Comparison of ENCODE assay signal across 27 cellular contexts in the genomic region with DNA sequence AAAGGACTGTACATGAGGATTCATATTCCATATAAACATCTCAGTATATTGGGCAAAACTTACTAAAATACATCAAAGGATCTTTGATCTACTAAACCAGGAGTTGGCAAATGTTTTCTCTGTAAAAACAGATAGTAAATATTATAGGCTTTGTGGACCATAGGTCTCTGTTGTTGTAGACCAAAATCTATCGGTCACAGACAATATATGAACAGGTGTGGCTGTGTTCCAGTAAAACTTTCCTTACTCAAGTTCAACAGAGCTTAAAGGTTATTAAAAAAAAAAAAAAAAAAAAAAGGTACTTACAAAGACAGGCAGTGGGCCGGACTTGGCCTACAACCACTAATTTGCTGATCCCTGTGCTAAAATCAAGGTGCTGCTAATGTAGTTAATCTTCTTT.
"Had no signal": no experiment of that assay in that cellular context is flagged by ENCODE, and none has a peak within 500 bp of the region (broad histone marks: within the 10 kb centered on the region; RNA-seq: fewer than 3 reads in every experiment).

No MANE protein-coding gene starts in this region.

- H3K27me3 ChIP-seq: ascending aorta, breast epithelium, esophagus muscularis mucosa, foreskin keratinocyte, gastrocnemius medialis had no signal

- H3K27ac ChIP-seq: ascending aorta, breast epithelium, esophagus muscularis mucosa, foreskin keratinocyte, gastrocnemius medialis had no signal

- H3K4me3 ChIP-seq: ascending aorta, breast epithelium, esophagus muscularis mucosa, gastrocnemius medialis had no signal

- ATAC-seq: activated CD4-positive, alpha-beta T cell treated with anti-CD3 and anti-CD28 coated beads for 36 hours; activated CD8-positive, alpha-beta memory T cell treated with anti-CD3 and anti-CD28 coated beads, Interleukin-2, amount 10 ng/mL, durations not matched to agents 7 days and 5 days; activated CD8-positive, alpha-beta T cell treated with anti-CD3 and anti-CD28 coated beads, Interleukin-2, amount 10 ng/mL, durations not matched to agents 7 days and 5 days; activated naive CD4-positive, alpha-beta T cell treated with anti-CD3 and anti-CD28 coated beads, Interleukin-2, amount 50 U/mL, for 72 hours; activated T-cell treated with anti-CD3 and anti-CD28 coated beads, Interleukin-2, amount 50 U/mL, for 72 hours; effector memory CD8-positive, alpha-beta T cell; foreskin keratinocyte; gastrocnemius medialis had no signal

- H3K4me1 ChIP-seq: ascending aorta, breast epithelium, foreskin keratinocyte, gastrocnemius medialis had no signal

- H3K9me3 ChIP-seq: ascending aorta, breast epithelium, esophagus muscularis mucosa, gastrocnemius medialis had no signal

- H3K36me3 ChIP-seq: ascending aorta, breast epithelium, esophagus muscularis mucosa, gastrocnemius medialis had no signal

- DNase-seq: activated CD4-positive, alpha-beta memory T cell treated with anti-CD3 and anti-CD28 coated beads for 36 hours; activated CD4-positive, alpha-beta T cell treated with anti-CD3 and anti-CD28 coated beads for 36 hours; activated CD4-positive, alpha-beta T cell treated with anti-CD3 and anti-CD28 coated beads, Interleukin-2, amount 10 ng/mL, durations not matched to agents 24 days and 14 days; activated CD4-positive, CD25-positive, alpha-beta regulatory T cell; activated CD4-positive, CD25-positive, alpha-beta regulatory T cell treated with anti-CD3 and anti-CD28 coated beads, Interleukin-2, amount 50 U/mL, for 72 hours; activated CD8-positive, alpha-beta memory T cell treated with anti-CD3 and anti-CD28 coated beads, Interleukin-2, amount 10 ng/mL, durations not matched to agents 7 days and 5 days; activated CD8-positive, alpha-beta memory T cell treated with anti-CD3 and anti-CD28 coated beads, Interleukin-2, amount 50 U/mL, for 4 hours; activated CD8-positive, alpha-beta T cell treated with anti-CD3 and anti-CD28 coated beads, Interleukin-2, amount 10 ng/mL, durations not matched to agents 7 days and 5 days; activated gamma-delta T cell; activated naive CD4-positive, alpha-beta T cell; activated naive CD4-positive, alpha-beta T cell treated with anti-CD3 and anti-CD28 coated beads, Interleukin-2, amount 10 ng/mL, durations not matched to agents 7 days and 5 days; activated naive CD8-positive, alpha-beta T cell treated with anti-CD3 and anti-CD28 coated beads, Interleukin-2, amount 10 ng/mL, durations not matched to agents 7 days and 5 days; activated T-cell treated with anti-CD3 and anti-CD28 coated beads, Interleukin-2, amount 50 U/mL, for 1 hour; activated T-cell treated with anti-CD3 and anti-CD28 coated beads, Interleukin-2, amount 50 U/mL, for 72 hours; cortex of kidney; dermis blood vessel endothelial cell; effector CD4-positive, alpha-beta T cell; effector memory CD8-positive, alpha-beta T cell; erythroblast; foreskin keratinocyte; gastrocnemius medialis; glutamatergic neuron; T-helper 2 cell had no signal
